In genomic region chr3:48571938-48572337, GRCh38 we compare ENCODE assay signal across 39 cellular contexts. TPM values are rescaled to one million over a fixed set of nuclear protein-coding genes. Genes with fewer than 3 reads are reported as not detected.
"Had no signal": no experiment of that assay in that cellular context is flagged by ENCODE, and none has a peak within 500 bp of the region (broad histone marks: within the 10 kb centered on the region; RNA-seq: fewer than 3 reads in every experiment).

No MANE protein-coding gene starts in this region.

- H3K27ac ChIP-seq: adrenal gland, body of pancreas, brain microvascular endothelial cell, breast epithelium, VCaP had no signal

- ATAC-seq: activated CD8-positive, alpha-beta T cell treated with anti-CD3 and anti-CD28 coated beads for 36 hours; activated T-cell treated with anti-CD3 and anti-CD28 coated beads, Interleukin-2, amount 50 U/mL, for 4 hours; activated T-cell treated with anti-CD3 and anti-CD28 coated beads, Interleukin-2, amount 50 U/mL, for 72 hours; activated T-helper 17 cell treated with anti-CD3 and anti-CD28 coated beads, Interleukin-2, amount 50 U/mL, for 72 hours; body of pancreas had no signal

- H3K27me3 ChIP-seq: adrenal gland, body of pancreas, brain microvascular endothelial cell, breast epithelium had no signal

- H3K4me3 ChIP-seq: adrenal gland, body of pancreas, breast epithelium had no signal

- H3K4me1 Mint-ChIP-seq: activated B cell treated with CpG ODN at 0.5 μM for 24 hours; activated CD4-positive, alpha-beta T cell treated with anti-CD3 and anti-CD28 coated beads, Interleukin-2, amount 10 ng/mL, durations not matched to agents 24 days and 14 days; activated naive CD8-positive, alpha-beta T cell treated with anti-CD3 and anti-CD28 coated beads for 36 hours; activated T-helper 17 cell treated with anti-CD3 and anti-CD28 coated beads, Interleukin-2, amount 50 U/mL, for 72 hours had no signal

- H3K27ac Mint-ChIP-seq: activated B cell treated with CpG ODN at 0.5 μM for 24 hours; activated CD4-positive, alpha-beta memory T cell treated with anti-CD3 and anti-CD28 coated beads for 36 hours; activated CD4-positive, alpha-beta T cell treated with anti-CD3 and anti-CD28 coated beads, Interleukin-2, amount 10 ng/mL, durations not matched to agents 24 days and 14 days; activated CD8-positive, alpha-beta T cell treated with anti-CD3 and anti-CD28 coated beads for 36 hours; activated naive CD4-positive, alpha-beta T cell treated with anti-CD3 and anti-CD28 coated beads for 36 hours; activated naive CD8-positive, alpha-beta T cell treated with anti-CD3 and anti-CD28 coated beads for 36 hours; activated T-cell treated with anti-CD3 and anti-CD28 coated beads, Interleukin-2, amount 50 U/mL, for 72 hours; activated T-helper 1 cell treated with anti-CD3 and anti-CD28 coated beads, Interleukin-12 subunit alpha, Interleukin-12 subunit beta, Interleukin-2, Interleukin-4 antibody, amounts not matched to agents 30 ng/mL and 10 ng/mL and 1 ng/mL, durations not matched to agents 14 hours and 24 hours and 36 hours; T-helper 1 cell treated with Interleukin-12 subunit alpha and Interleukin-12 subunit beta and Interleukin-4 antibody, amounts not matched to agents 30 μg/mL and 1 μg/mL, for 36 hours; T-helper 2 cell treated with Interferon-gamma antibody and Interleukin-4, amounts not matched to agents 5 μg/mL and 100 μg/mL, for 36 hours had no signal

- H3K36me3 ChIP-seq: adrenal gland, breast epithelium had no signal

- H3K9me3 ChIP-seq: adrenal gland, body of pancreas, breast epithelium had no signal

- H3K27me3 Mint-ChIP-seq: activated B cell treated with CpG ODN at 0.5 μM for 24 hours; activated CD4-positive, alpha-beta memory T cell treated with anti-CD3 and anti-CD28 coated beads for 36 hours; activated CD4-positive, alpha-beta T cell treated with anti-CD3 and anti-CD28 coated beads, Interleukin-2, amount 10 ng/mL, durations not matched to agents 24 days and 14 days; activated CD8-positive, alpha-beta T cell treated with anti-CD3 and anti-CD28 coated beads for 36 hours; activated naive CD8-positive, alpha-beta T cell treated with anti-CD3 and anti-CD28 coated beads for 36 hours; activated T-helper 17 cell treated with anti-CD3 and anti-CD28 coated beads, Interleukin-2, amount 50 U/mL, for 72 hours had no signal

- H3K36me3 Mint-ChIP-seq: activated CD4-positive, alpha-beta memory T cell treated with anti-CD3 and anti-CD28 coated beads for 36 hours; activated naive CD4-positive, alpha-beta T cell treated with anti-CD3 and anti-CD28 coated beads, Interleukin-2, amount 50 U/mL, for 72 hours; activated naive CD8-positive, alpha-beta T cell treated with anti-CD3 and anti-CD28 coated beads for 36 hours had no signal

- FAIRE-seq: astrocyte, TTC549 had no signal

- H3K9me3 Mint-ChIP-seq: activated B cell treated with CpG ODN at 0.5 μM for 24 hours; activated CD4-positive, alpha-beta memory T cell treated with anti-CD3 and anti-CD28 coated beads for 36 hours; activated CD4-positive, alpha-beta T cell treated with anti-CD3 and anti-CD28 coated beads, Interleukin-2, amount 10 ng/mL, durations not matched to agents 24 days and 14 days; activated CD8-positive, alpha-beta T cell treated with anti-CD3 and anti-CD28 coated beads for 36 hours; activated naive CD4-positive, alpha-beta T cell treated with anti-CD3 and anti-CD28 coated beads for 36 hours; activated naive CD4-positive, alpha-beta T cell treated with anti-CD3 and anti-CD28 coated beads, Interleukin-2, amount 50 U/mL, for 72 hours; activated naive CD8-positive, alpha-beta T cell treated with anti-CD3 and anti-CD28 coated beads for 36 hours; activated T-cell treated with anti-CD3 and anti-CD28 coated beads, Interleukin-2, amount 50 U/mL, for 4 hours; activated T-cell treated with anti-CD3 and anti-CD28 coated beads, Interleukin-2, amount 50 U/mL, for 72 hours; activated T-helper 1 cell treated with anti-CD3 and anti-CD28 coated beads, Interleukin-12 subunit alpha, Interleukin-12 subunit beta, Interleukin-2, Interleukin-4 antibody, amounts not matched to agents 30 ng/mL and 10 ng/mL and 1 ng/mL, durations not matched to agents 14 hours and 24 hours and 36 hours; activated T-helper 17 cell treated with anti-CD3 and anti-CD28 coated beads, Interleukin-2, amount 50 U/mL, for 72 hours; T-helper 1 cell treated with Interleukin-12 subunit alpha and Interleukin-12 subunit beta and Interleukin-4 antibody, amounts not matched to agents 30 μg/mL and 1 μg/mL, for 36 hours; T-helper 2 cell treated with Interferon-gamma antibody and Interleukin-4, amounts not matched to agents 5 μg/mL and 100 μg/mL, for 36 hours had no signal

- H3K4me1 ChIP-seq: adrenal gland, body of pancreas, breast epithelium had no signal

- H3K4me3 Mint-ChIP-seq: activated B cell treated with CpG ODN at 0.5 μM for 24 hours; activated CD4-positive, alpha-beta memory T cell treated with anti-CD3 and anti-CD28 coated beads for 36 hours; activated CD4-positive, alpha-beta T cell treated with anti-CD3 and anti-CD28 coated beads, Interleukin-2, amount 10 ng/mL, durations not matched to agents 24 days and 14 days; activated CD8-positive, alpha-beta T cell treated with anti-CD3 and anti-CD28 coated beads for 36 hours; activated naive CD4-positive, alpha-beta T cell treated with anti-CD3 and anti-CD28 coated beads for 36 hours; activated naive CD8-positive, alpha-beta T cell treated with anti-CD3 and anti-CD28 coated beads for 36 hours; activated T-cell treated with anti-CD3 and anti-CD28 coated beads, Interleukin-2, amount 50 U/mL, for 4 hours; activated T-cell treated with anti-CD3 and anti-CD28 coated beads, Interleukin-2, amount 50 U/mL, for 72 hours; activated T-helper 1 cell treated with anti-CD3 and anti-CD28 coated beads, Interleukin-12 subunit alpha, Interleukin-12 subunit beta, Interleukin-2, Interleukin-4 antibody, amounts not matched to agents 30 ng/mL and 10 ng/mL and 1 ng/mL, durations not matched to agents 14 hours and 24 hours and 36 hours; activated T-helper 17 cell treated with anti-CD3 and anti-CD28 coated beads, Interleukin-2, amount 50 U/mL, for 72 hours; T-helper 1 cell treated with Interleukin-12 subunit alpha and Interleukin-12 subunit beta and Interleukin-4 antibody, amounts not matched to agents 30 μg/mL and 1 μg/mL, for 36 hours; T-helper 2 cell treated with Interferon-gamma antibody and Interleukin-4, amounts not matched to agents 5 μg/mL and 100 μg/mL, for 36 hours had no signal

- DNase-seq: activated B cell treated with CpG ODN at 0.5 μM for 24 hours; activated CD4-positive, alpha-beta memory T cell treated with anti-CD3 and anti-CD28 coated beads for 36 hours; activated CD4-positive, alpha-beta T cell treated with anti-CD3 and anti-CD28 coated beads for 4 hours; activated CD4-positive, alpha-beta T cell treated with anti-CD3 and anti-CD28 coated beads, Interleukin-2, amount 10 ng/mL, durations not matched to agents 24 days and 14 days; activated CD4-positive, alpha-beta T cell treated with anti-CD3 and anti-CD28 coated beads, Interleukin-2, amount 50 U/mL, for 1 hour; activated CD4-positive, alpha-beta T cell treated with anti-CD3 and anti-CD28 coated beads, Interleukin-2, amount 50 U/mL, for 4 hours; activated CD4-positive, CD25-positive, alpha-beta regulatory T cell treated with anti-CD3 and anti-CD28 coated beads, Interleukin-2, amount 50 U/mL, for 72 hours; activated CD8-positive, alpha-beta memory T cell treated with anti-CD3 and anti-CD28 coated beads, Interleukin-2, amount 50 U/mL, for 4 hours; activated CD8-positive, alpha-beta T cell treated with anti-CD3 and anti-CD28 coated beads for 36 hours; activated effector memory CD4-positive, alpha-beta T cell treated with anti-CD3 and anti-CD28 coated beads, Interleukin-2, amount 50 U/mL, for 16 hours; activated gamma-delta T cell treated with Interleukin-2 at 50 U/mL for 16 hours; activated naive CD4-positive, alpha-beta T cell; activated naive CD4-positive, alpha-beta T cell treated with anti-CD3 and anti-CD28 coated beads for 36 hours; activated naive CD4-positive, alpha-beta T cell treated with anti-CD3 and anti-CD28 coated beads, Interleukin-2, amount 50 U/mL, for 16 hours; activated naive CD8-positive, alpha-beta T cell treated with anti-CD3 and anti-CD28 coated beads for 36 hours; activated T-cell treated with anti-CD3 and anti-CD28 coated beads for 4 hours; activated T-cell treated with anti-CD3 and anti-CD28 coated beads, Interleukin-2, amount 50 U/mL, for 1 hour; activated T-cell treated with anti-CD3 and anti-CD28 coated beads, Interleukin-2, amount 50 U/mL, for 4 hours; activated T-cell treated with anti-CD3 and anti-CD28 coated beads, Interleukin-2, amount 50 U/mL, for 72 hours; adrenal gland; amniotic stem cell; aorta; body of pancreas; brain microvascular endothelial cell; central memory CD4-positive, alpha-beta T cell; T-helper 2 cell; T-helper 9 cell had no signal

RNA-seq across cellular contexts. Expression of gene UCN2, which starts 8.4 kb away (rescaled TPM):
- total RNA-seq: activated B cell treated with CpG ODN at 0.5 μM for 24 hours; activated CD4-positive, alpha-beta memory T cell treated with anti-CD3 and anti-CD28 coated beads for 36 hours; activated CD4-positive, alpha-beta T cell treated with anti-CD3 and anti-CD28 coated beads, Interleukin-2, amount 10 ng/mL, durations not matched to agents 24 days and 14 days; activated CD8-positive, alpha-beta memory T cell treated with anti-CD3 and anti-CD28 coated beads for 36 hours; activated CD8-positive, alpha-beta T cell treated with anti-CD3 and anti-CD28 coated beads for 36 hours; activated naive CD4-positive, alpha-beta T cell treated with anti-CD3 and anti-CD28 coated beads for 36 hours; activated naive CD8-positive, alpha-beta T cell treated with anti-CD3 and anti-CD28 coated beads for 36 hours; activated T-cell treated with anti-CD3 and anti-CD28 coated beads, Interleukin-2, amount 50 U/mL, for 72 hours; body of pancreas had no signal

RNA-seq across cellular contexts. Expression of gene TMEM89, which starts 49.6 kb away (rescaled TPM):
- total RNA-seq: activated B cell treated with CpG ODN at 0.5 μM for 24 hours; activated CD8-positive, alpha-beta memory T cell treated with anti-CD3 and anti-CD28 coated beads for 36 hours; activated naive CD4-positive, alpha-beta T cell treated with anti-CD3 and anti-CD28 coated beads for 36 hours; activated naive CD8-positive, alpha-beta T cell treated with anti-CD3 and anti-CD28 coated beads for 36 hours; activated T-cell treated with anti-CD3 and anti-CD28 coated beads, Interleukin-2, amount 50 U/mL, for 4 hours; activated T-cell treated with anti-CD3 and anti-CD28 coated beads, Interleukin-2, amount 50 U/mL, for 72 hours; activated T-helper 1 cell treated with anti-CD3 and anti-CD28 coated beads, Interleukin-12 subunit alpha, Interleukin-12 subunit beta, Interleukin-2, Interleukin-4 antibody, amounts not matched to agents 30 ng/mL and 10 ng/mL and 1 ng/mL, durations not matched to agents 14 hours and 24 hours and 36 hours; adrenal gland; aorta; body of pancreas; breast epithelium; cardiac septum; cerebellum had no signal
- polyA plus RNA-seq: adrenal gland had no signal
